23 cellular contexts compared by ENCODE assay signal in the genomic region with DNA sequence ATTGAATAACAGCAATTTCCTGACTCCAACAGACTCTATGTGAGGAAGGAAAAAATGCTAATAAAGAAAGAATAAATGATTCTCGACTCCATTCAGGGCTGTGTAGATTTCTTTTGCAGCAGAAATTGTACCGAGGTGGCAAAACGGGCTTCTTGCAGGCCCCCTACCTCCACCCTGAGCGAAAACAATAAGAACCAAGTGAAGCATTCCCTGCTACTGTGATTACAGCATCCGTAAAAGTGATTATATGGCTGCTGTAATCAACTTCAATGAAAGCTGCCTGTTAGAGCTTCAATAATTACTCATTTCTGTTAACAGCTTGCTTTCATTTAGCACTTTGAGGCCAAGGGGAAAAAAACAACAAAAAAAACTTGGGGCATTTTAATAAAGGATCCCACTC.
"Had no signal": no experiment of that assay in that cellular context is flagged by ENCODE, and none has a peak within 500 bp of the region (broad histone marks: within the 10 kb centered on the region; RNA-seq: fewer than 3 reads in every experiment).

No MANE protein-coding gene starts in this region.

- H3K36me3 ChIP-seq: esophagus muscularis mucosa, heart right ventricle, left ventricle myocardium inferior, right lobe of liver, tibial nerve, WERI-Rb-1 had no signal

- H3K27ac ChIP-seq: esophagus muscularis mucosa, foreskin keratinocyte, heart right ventricle, left ventricle myocardium inferior, right lobe of liver, tibial nerve, WERI-Rb-1 had no signal

- H3K9me3 ChIP-seq: esophagus muscularis mucosa, mucosa of descending colon, right lobe of liver, tibial nerve had no signal

- DNase-seq: activated CD4-positive, alpha-beta T cell treated with anti-CD3 and anti-CD28 coated beads for 48 hours; activated CD4-positive, alpha-beta T cell treated with anti-CD3 and anti-CD28 coated beads, Interleukin-2, amount 50 U/mL, for 48 hours; activated CD8-positive, alpha-beta memory T cell treated with anti-CD3 and anti-CD28 coated beads for 24 hours; activated effector memory CD4-positive, alpha-beta T cell treated with Interleukin-2 at 50 U/mL for 16 hours; activated naive CD4-positive, alpha-beta T cell treated with Interleukin-2 at 50 U/mL for 16 hours; anterior cingulate cortex; dermis blood vessel endothelial cell; effector CD4-positive, alpha-beta T cell; foreskin keratinocyte; heart right ventricle; left ventricle myocardium inferior; mucosa of descending colon; posterior cingulate gyrus; right lobe of liver; stimulated activated CD4-positive, alpha-beta T cell treated with anti-CD3 and anti-CD28 coated beads, Interleukin-2, amount 100 ng/mL, for 48 hours; stimulated activated naive CD4-positive, alpha-beta T cell treated with Interleukin-2 at 50 U/mL for 16 hours; T-helper 9 cell; WERI-Rb-1 had no signal

- ATAC-seq: activated CD4-positive, CD25-positive, alpha-beta regulatory T cell treated with anti-CD3 and anti-CD28 coated beads, Interleukin-2, amount 50 U/mL, for 24 hours; foreskin keratinocyte; heart right ventricle; mucosa of descending colon; natural killer cell treated with Interleukin-12 subunit alpha and Interleukin-12 subunit beta and Interleukin-15 and Interleukin-18, amount 100 ng/mL, for 72 hours; right lobe of liver had no signal

- H3K27me3 ChIP-seq: esophagus muscularis mucosa, foreskin keratinocyte, heart right ventricle, right lobe of liver, tibial nerve had no signal

- H3K4me3 ChIP-seq: esophagus muscularis mucosa, heart right ventricle, left ventricle myocardium inferior, lung, mucosa of descending colon, right lobe of liver, tibial nerve had no signal

- H3K4me1 ChIP-seq: foreskin keratinocyte, heart right ventricle, left ventricle myocardium inferior, right lobe of liver had no signal
